Comparison of ENCODE assay signal across 27 cellular contexts in the genomic region with DNA sequence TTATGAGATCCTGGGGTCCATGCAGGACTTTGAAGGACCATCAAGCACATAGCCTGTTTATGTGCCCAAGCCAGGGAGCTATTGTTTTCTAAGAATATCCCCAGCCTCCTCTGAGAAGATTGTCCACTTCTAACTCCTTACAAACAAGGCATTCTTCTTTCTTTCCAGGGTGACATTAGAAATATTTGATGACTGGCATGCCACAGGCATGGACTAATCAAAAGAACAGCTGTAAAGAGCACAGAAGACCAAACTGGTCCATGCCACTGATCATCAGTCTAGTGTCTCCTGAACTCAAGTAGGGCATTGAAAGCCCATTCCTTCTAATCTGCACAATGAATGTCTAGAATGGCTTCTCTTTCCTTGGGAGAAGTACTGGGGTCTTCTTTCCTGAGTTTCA.
"Had no signal": no experiment of that assay in that cellular context is flagged by ENCODE, and none has a peak within 500 bp of the region (broad histone marks: within the 10 kb centered on the region; RNA-seq: fewer than 3 reads in every experiment).

No MANE protein-coding gene starts in this region.

- ATAC-seq: effector memory CD8-positive, alpha-beta T cell; esophagus mucosa; gastroesophageal sphincter; heart left ventricle; left colon; left lobe of liver; lower lobe of right lung; mucosa of descending colon had no signal

- H3K9me3 Mint-ChIP-seq: immature natural killer cell had no signal

- H3K4me3 ChIP-seq: colonic mucosa, esophagus squamous epithelium, gastroesophageal sphincter, heart left ventricle, hepatocyte, left ventricle myocardium inferior, lower lobe of right lung, mucosa of descending colon had no signal

- H3K4me1 Mint-ChIP-seq: mesothelial cell of epicardium had no signal

- DNase-seq: colonic mucosa; cortex of kidney; effector CD8-positive, alpha-beta T cell; effector memory CD8-positive, alpha-beta T cell; endodermal cell; erythroblast; esophagus squamous epithelium; foreskin fibroblast; heart left ventricle; hypothalamus; immature natural killer cell; islet precursor cell; kidney; kidney glomerular epithelial cell; left colon; left ventricle myocardium inferior; lower lobe of right lung; mesenchymal stem cell; mucosa of descending colon; naive B cell had no signal

- H3K36me3 ChIP-seq: colonic mucosa, esophagus squamous epithelium, gastroesophageal sphincter, heart left ventricle, left ventricle myocardium inferior, lower lobe of right lung had no signal

- H3K27ac ChIP-seq: colonic mucosa, epithelial cell of prostate, esophagus squamous epithelium, gastroesophageal sphincter, heart left ventricle, hepatocyte, left ventricle myocardium inferior, lower lobe of right lung had no signal

- H3K27me3 ChIP-seq: colonic mucosa, heart left ventricle, hepatocyte had no signal

- H3K27ac Mint-ChIP-seq: dendritic cell treated with granulocyte-macrophage colony-stimulating factor and Interleukin-4, amounts not matched to agents 40 ng/mL and 50 ng/mL, for 4 days; effector memory CD8-positive, alpha-beta T cell; endodermal cell; immature natural killer cell; mesothelial cell of epicardium; naive B cell had no signal

- H3K27me3 Mint-ChIP-seq: dendritic cell treated with granulocyte-macrophage colony-stimulating factor and Interleukin-4, amounts not matched to agents 40 ng/mL and 50 ng/mL, for 4 days had no signal

- H3K9me3 ChIP-seq: colonic mucosa, lower lobe of right lung, mucosa of descending colon had no signal

- H3K4me1 ChIP-seq: colonic mucosa, left ventricle myocardium inferior had no signal

- H3K4me3 Mint-ChIP-seq: dendritic cell treated with granulocyte-macrophage colony-stimulating factor and Interleukin-4, amounts not matched to agents 40 ng/mL and 50 ng/mL, for 4 days; effector memory CD8-positive, alpha-beta T cell; endodermal cell; immature natural killer cell; mesothelial cell of epicardium had no signal
